In the genomic region with DNA sequence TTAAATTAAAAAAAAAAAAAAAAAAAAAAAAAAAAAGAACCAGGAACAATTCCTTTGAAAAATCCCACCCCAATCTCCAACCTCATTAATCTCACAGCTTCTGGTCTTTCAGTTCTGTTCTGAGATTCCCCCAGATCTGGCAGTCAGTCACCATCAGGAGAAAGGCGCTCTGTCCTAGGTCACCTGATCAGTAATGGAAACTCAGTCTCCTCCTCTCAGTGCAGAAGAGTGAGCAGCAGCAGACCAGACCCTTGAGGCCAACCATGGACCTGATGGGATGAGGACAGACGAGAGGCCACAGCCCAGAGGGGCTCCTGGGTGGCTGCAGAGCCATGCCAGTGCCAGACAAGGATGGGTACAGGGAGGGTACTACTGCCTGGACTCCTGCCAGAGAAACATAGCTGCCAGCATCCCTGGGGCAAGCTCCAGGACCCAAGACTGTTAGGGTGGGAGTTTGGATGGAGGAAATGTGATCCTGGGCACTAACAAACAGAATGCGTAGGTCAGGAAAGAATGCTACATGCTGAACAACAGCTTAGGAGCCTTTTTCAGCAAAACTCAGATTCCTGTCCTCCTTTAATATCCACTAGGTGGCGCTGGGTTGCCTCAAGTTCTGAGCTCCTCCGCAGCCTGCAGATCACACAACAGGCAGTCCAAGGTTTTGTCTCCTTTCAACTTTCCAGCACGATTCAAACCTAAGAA, we compare ENCODE assay signal across 8 cellular contexts. TPM values are rescaled to one million over a fixed set of nuclear protein-coding genes. Genes with fewer than 3 reads are reported as not detected.
A peak's percentile ranks its signal among the peaks of the same experiment; 100 is the strongest.
DNase-seq lines count a peak whose midpoint lies in the region; ATAC-seq and TF ChIP-seq lines count a peak whose summit lies in the region.

No MANE protein-coding gene starts in this region.

- no peak overlapping the region for H3K4me3 Mint-ChIP-seq in T-helper 2 cell treated with Interferon-gamma antibody and Interleukin-4, amounts not matched to agents 5 μg/mL and 100 μg/mL, for 36 hours

- peak; percentile 79 for TF ChIP-seq CTCF in astrocyte of the spinal cord (IDR thresholded peaks at IDR 0.05; ENCODE audit: low read depth, low read length)
- TF ChIP-seq CTCF in smooth muscle cell (IDR thresholded peaks at IDR 0.05; ENCODE audit: borderline replicate concordance, insufficient read depth, poor library complexity, severe bottlenecking): peak; percentile 76

- no peak overlapping the region for H2AFZ ChIP-seq in smooth muscle cell (ENCODE audit: low read depth)

- no peak overlapping the region for H3K4me3 ChIP-seq in astrocyte of the spinal cord (ENCODE audit: low read depth, low read length)
- H3K4me3 ChIP-seq in smooth muscle cell: no peak overlapping the region

- in situ Hi-C loops in astrocyte of the spinal cord (cut with HindIII; ENCODE audit: low sequenced_read_pairs): no loop called here

- H4K20me1 ChIP-seq in smooth muscle cell (ENCODE audit: low read depth): peaks cover 19% of the 10 kb centered on the region

- H3K4me1 ChIP-seq in smooth muscle cell (ENCODE audit: low read depth): no peaks in the 10 kb centered on the region

- no peaks in the 10 kb centered on the region for H3K27me3 ChIP-seq in smooth muscle cell (ENCODE audit: low read depth)

- 44% methylated on average over 6 of the region's 6 CpGs for WGBS in smooth muscle cell (ENCODE audit: low lambda C conversion rate)

- no peaks in the 10 kb centered on the region for H3K79me2 ChIP-seq in smooth muscle cell (ENCODE audit: low read depth)

- peak; percentile 28 for DNase-seq in NK-92 treated with Interleukin-12 subunit alpha and Interleukin-12 subunit beta, amount 100 ng/mL, for 24 hours (lab: John Stamatoyannopoulos, UW)
- DNase-seq in NK-92 (lab: John Stamatoyannopoulos, UW; ENCODE audit: unreplicated experiment) (no peak), NCI-H1694 treated with DMSO at 0.1 percent for 48 hours (lab: John Stamatoyannopoulos, UW) (peak; percentile 73), astrocyte of the spinal cord (ENCODE audit: low read depth, low spot score) (peak; percentile 83), iPS DF 19.7 (ENCODE audit: low read depth, low spot score) (peak; percentile 65), smooth muscle cell (lab: John Stamatoyannopoulos, UW; ENCODE audit: unreplicated experiment) (no peak)
- peak; percentile 41 for DNase-seq in T-helper 2 cell treated with Interferon-gamma antibody and Interleukin-4, amounts not matched to agents 5 μg/mL and 100 μg/mL, for 36 hours (ENCODE audit: low spot score)

- no peak for ATAC-seq in GM21360 (IDR thresholded peaks at IDR 0.05; ENCODE audit: unreplicated experiment)

- no peak overlapping the region for H3K9ac ChIP-seq in smooth muscle cell (ENCODE audit: low read depth)

- no peaks in the 10 kb centered on the region for H3K4me1 Mint-ChIP-seq in T-helper 2 cell treated with Interferon-gamma antibody and Interleukin-4, amounts not matched to agents 5 μg/mL and 100 μg/mL, for 36 hours (ENCODE audit: low read depth)

- no peaks in the 10 kb centered on the region for H3K27me3 Mint-ChIP-seq in T-helper 2 cell treated with Interferon-gamma antibody and Interleukin-4, amounts not matched to agents 5 μg/mL and 100 μg/mL, for 36 hours (ENCODE audit: low read depth)

- H3F3A ChIP-seq in smooth muscle cell (ENCODE audit: low read depth): peaks cover 5% of the 10 kb centered on the region

- H3K36me3 Mint-ChIP-seq in T-helper 2 cell treated with Interferon-gamma antibody and Interleukin-4, amounts not matched to agents 5 μg/mL and 100 μg/mL, for 36 hours (ENCODE audit: low read depth): peaks cover 13% of the 10 kb centered on the region

- H3K36me3 ChIP-seq in smooth muscle cell (ENCODE audit: low read depth): peaks cover 3% of the 10 kb centered on the region

- no peak overlapping the region for H3K27ac ChIP-seq in smooth muscle cell (ENCODE audit: low read depth)

- no peaks in the 10 kb centered on the region for H3K9me3 Mint-ChIP-seq in T-helper 2 cell treated with Interferon-gamma antibody and Interleukin-4, amounts not matched to agents 5 μg/mL and 100 μg/mL, for 36 hours

- H3K4me2 ChIP-seq in smooth muscle cell: no peak overlapping the region

- no peaks in the 10 kb centered on the region for H3K9me3 ChIP-seq in smooth muscle cell (replicated peaks; ENCODE audit: low read depth)

- no peak overlapping the region for H3K27ac Mint-ChIP-seq in T-helper 2 cell treated with Interferon-gamma antibody and Interleukin-4, amounts not matched to agents 5 μg/mL and 100 μg/mL, for 36 hours

RNA-seq across cellular contexts. Expression of a gene that starts 28.7 kb away (rescaled TPM):
- 73.8 and 84.7 TPM in 2 replicates for total RNA-seq in smooth muscle cell
- 104 and 120 TPM in 2 replicates for polyA plus RNA-seq in smooth muscle cell

RNA-seq across cellular contexts. Expression of a gene that starts 31.7 kb away (rescaled TPM):
- total RNA-seq in smooth muscle cell: 4.6 and 15.5 TPM in 2 replicates
- 26.1 and 28.3 TPM in 2 replicates for polyA plus RNA-seq in smooth muscle cell

RNA-seq across cellular contexts. Expression of a gene that starts 34.3 kb away (rescaled TPM):
- total RNA-seq in smooth muscle cell: 38.2 and 41.4 TPM in 2 replicates
- 68.0 and 84.9 TPM in 2 replicates for polyA plus RNA-seq in smooth muscle cell

RNA-seq across cellular contexts. Expression of a gene that starts 45.7 kb away (rescaled TPM):
- not detected in 2 replicates for total RNA-seq in smooth muscle cell
- polyA plus RNA-seq in smooth muscle cell: not detected in 2 replicates

RNA-seq across cellular contexts. Expression of a gene that starts 53.1 kb away (rescaled TPM):
- total RNA-seq in smooth muscle cell: 20.1 and 21.4 TPM in 2 replicates
- polyA plus RNA-seq in smooth muscle cell: 45.9 and 48.2 TPM in 2 replicates

Comparison
In these comparisons a context has a peak if more than half of its experiments do, and no peak if none do; other contexts are left out.
1. DNase-seq: peak in NK-92 treated with Interleukin-12 subunit alpha and Interleukin-12 subunit beta, amount 100 ng/mL, for 24 hours (single experiment), NCI-H1694 treated with DMSO at 0.1 percent for 48 hours (single experiment), T-helper 2 cell treated with Interferon-gamma antibody and Interleukin-4, amounts not matched to agents 5 μg/mL and 100 μg/mL, for 36 hours (single experiment), astrocyte of the spinal cord (single experiment) and iPS DF 19.7 (single experiment); none in NK-92 (single experiment) and smooth muscle cell (single experiment).